1 cellular context compared by ENCODE assay signal in the genomic region with DNA sequence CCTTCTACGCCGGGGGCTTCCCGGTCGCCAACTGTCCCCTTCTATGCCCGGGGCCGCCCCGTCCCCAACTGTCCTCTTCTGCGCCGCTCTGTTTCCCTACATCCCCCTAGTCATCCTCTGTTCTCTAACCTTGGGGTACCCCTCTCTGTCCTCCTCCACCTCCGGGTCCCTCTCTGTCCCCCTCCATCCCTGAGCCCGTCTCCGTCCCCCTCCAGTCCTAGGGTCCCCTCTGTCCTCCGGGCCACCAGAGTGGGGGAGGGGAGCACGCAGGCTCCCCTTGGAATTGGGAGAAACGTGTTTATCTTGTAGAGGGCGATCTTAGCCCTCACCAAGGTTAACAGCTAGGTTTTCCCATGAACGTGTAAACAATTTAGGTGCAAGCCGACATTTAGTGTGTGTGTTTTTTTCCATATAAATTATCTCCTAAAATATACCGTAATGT.
TF ChIP-seq lines count a peak whose summit lies in the region.

No MANE protein-coding gene starts in this region.

TF ChIP-seq in HepG2, 621 proteins besides CTCF, POLR2A, EP300 and RAD21 (continued from another document):
- TF ChIP-seq, protein P1, sequence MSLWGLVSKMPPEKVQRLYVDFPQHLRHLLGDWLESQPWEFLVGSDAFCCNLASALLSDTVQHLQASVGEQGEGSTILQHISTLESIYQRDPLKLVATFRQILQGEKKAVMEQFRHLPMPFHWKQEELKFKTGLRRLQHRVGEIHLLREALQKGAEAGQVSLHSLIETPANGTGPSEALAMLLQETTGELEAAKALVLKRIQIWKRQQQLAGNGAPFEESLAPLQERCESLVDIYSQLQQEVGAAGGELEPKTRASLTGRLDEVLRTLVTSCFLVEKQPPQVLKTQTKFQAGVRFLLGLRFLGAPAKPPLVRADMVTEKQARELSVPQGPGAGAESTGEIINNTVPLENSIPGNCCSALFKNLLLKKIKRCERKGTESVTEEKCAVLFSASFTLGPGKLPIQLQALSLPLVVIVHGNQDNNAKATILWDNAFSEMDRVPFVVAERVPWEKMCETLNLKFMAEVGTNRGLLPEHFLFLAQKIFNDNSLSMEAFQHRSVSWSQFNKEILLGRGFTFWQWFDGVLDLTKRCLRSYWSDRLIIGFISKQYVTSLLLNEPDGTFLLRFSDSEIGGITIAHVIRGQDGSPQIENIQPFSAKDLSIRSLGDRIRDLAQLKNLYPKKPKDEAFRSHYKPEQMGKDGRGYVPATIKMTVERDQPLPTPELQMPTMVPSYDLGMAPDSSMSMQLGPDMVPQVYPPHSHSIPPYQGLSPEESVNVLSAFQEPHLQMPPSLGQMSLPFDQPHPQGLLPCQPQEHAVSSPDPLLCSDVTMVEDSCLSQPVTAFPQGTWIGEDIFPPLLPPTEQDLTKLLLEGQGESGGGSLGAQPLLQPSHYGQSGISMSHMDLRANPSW (CRISPR knock-in tag; IDR thresholded peaks at IDR 0.05; ENCODE audit: borderline replicate concordance): no peak
- peak; percentile 76 for TF ChIP-seq PRPF4 (IDR thresholded peaks at IDR 0.05; ENCODE audit: low read depth, low read length, poor library complexity, severe bottlenecking)
- TF ChIP-seq, protein P2, sequence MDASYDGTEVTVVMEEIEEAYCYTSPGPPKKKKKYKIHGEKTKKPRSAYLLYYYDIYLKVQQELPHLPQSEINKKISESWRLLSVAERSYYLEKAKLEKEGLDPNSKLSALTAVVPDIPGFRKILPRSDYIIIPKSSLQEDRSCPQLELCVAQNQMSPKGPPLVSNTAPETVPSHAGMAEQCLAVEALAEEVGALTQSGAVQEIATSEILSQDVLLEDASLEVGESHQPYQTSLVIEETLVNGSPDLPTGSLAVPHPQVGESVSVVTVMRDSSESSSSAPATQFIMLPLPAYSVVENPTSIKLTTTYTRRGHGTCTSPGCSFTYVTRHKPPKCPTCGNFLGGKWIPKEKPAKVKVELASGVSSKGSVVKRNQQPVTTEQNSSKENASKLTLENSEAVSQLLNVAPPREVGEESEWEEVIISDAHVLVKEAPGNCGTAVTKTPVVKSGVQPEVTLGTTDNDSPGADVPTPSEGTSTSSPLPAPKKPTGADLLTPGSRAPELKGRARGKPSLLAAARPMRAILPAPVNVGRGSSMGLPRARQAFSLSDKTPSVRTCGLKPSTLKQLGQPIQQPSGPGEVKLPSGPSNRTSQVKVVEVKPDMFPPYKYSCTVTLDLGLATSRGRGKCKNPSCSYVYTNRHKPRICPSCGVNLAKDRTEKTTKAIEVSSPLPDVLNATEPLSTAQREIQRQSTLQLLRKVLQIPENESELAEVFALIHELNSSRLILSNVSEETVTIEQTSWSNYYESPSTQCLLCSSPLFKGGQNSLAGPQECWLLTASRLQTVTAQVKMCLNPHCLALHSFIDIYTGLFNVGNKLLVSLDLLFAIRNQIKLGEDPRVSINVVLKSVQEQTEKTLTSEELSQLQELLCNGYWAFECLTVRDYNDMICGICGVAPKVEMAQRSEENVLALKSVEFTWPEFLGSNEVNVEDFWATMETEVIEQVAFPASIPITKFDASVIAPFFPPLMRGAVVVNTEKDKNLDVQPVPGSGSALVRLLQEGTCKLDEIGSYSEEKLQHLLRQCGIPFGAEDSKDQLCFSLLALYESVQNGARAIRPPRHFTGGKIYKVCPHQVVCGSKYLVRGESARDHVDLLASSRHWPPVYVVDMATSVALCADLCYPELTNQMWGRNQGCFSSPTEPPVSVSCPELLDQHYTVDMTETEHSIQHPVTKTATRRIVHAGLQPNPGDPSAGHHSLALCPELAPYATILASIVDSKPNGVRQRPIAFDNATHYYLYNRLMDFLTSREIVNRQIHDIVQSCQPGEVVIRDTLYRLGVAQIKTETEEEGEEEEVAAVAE (CRISPR knock-in tag; IDR thresholded peaks at IDR 0.05; ENCODE audit: borderline replicate concordance): no peak
- TF ChIP-seq PCBP2 (optimal IDR thresholded peaks at IDR 0.05; ENCODE audit: low read depth, low read length, poor library complexity, severe bottlenecking): peak; percentile 69
- TF ChIP-seq JUND (CRISPR knock-in tag; IDR thresholded peaks at IDR 0.05): no peak
- TF ChIP-seq AGO2 (optimal IDR thresholded peaks at IDR 0.05; ENCODE audit: low read depth, low read length): peak; percentile 100
- TF ChIP-seq, protein P3, sequence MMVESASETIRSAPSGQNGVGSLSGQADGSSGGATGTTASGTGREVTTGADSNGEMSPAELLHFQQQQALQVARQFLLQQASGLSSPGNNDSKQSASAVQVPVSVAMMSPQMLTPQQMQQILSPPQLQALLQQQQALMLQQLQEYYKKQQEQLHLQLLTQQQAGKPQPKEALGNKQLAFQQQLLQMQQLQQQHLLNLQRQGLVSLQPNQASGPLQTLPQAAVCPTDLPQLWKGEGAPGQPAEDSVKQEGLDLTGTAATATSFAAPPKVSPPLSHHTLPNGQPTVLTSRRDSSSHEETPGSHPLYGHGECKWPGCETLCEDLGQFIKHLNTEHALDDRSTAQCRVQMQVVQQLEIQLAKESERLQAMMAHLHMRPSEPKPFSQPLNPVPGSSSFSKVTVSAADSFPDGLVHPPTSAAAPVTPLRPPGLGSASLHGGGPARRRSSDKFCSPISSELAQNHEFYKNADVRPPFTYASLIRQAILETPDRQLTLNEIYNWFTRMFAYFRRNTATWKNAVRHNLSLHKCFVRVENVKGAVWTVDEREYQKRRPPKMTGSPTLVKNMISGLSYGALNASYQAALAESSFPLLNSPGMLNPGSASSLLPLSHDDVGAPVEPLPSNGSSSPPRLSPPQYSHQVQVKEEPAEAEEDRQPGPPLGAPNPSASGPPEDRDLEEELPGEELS (CRISPR knock-in tag; IDR thresholded peaks at IDR 0.05): 0 out of 2 replicates have a peak, but pooled peaks have one; percentile 23
- peak; percentile 100 for TF ChIP-seq ZC3H4 (CRISPR knock-in tag; IDR thresholded peaks at IDR 0.05; ENCODE audit: borderline replicate concordance)
- no peak for TF ChIP-seq SOX6 (IDR thresholded peaks at IDR 0.05)
- peak; percentile 0; the same call in 1 of the 2 replicates for TF ChIP-seq SOX6 (CRISPR knock-in tag; IDR thresholded peaks at IDR 0.05)
- TF ChIP-seq ZBTB8A (CRISPR knock-in tag; IDR thresholded peaks at IDR 0.05; ENCODE audit: borderline replicate concordance, low read depth): no peak
- TF ChIP-seq CAMTA2 (CRISPR knock-in tag; IDR thresholded peaks at IDR 0.05; ENCODE audit: borderline replicate concordance): no peak
- peak; percentile 99 for TF ChIP-seq CCAR2 (optimal IDR thresholded peaks at IDR 0.05; ENCODE audit: low read depth, low read length)
- TF ChIP-seq ZFP62 (CRISPR knock-in tag; IDR thresholded peaks at IDR 0.05): no peak
- peak; percentile 63; the same call in 1 of the 2 replicates for TF ChIP-seq POLR2AphosphoS2 (IDR thresholded peaks at IDR 0.05; ENCODE audit: low read depth, low read length)
- TF ChIP-seq, protein P4, sequence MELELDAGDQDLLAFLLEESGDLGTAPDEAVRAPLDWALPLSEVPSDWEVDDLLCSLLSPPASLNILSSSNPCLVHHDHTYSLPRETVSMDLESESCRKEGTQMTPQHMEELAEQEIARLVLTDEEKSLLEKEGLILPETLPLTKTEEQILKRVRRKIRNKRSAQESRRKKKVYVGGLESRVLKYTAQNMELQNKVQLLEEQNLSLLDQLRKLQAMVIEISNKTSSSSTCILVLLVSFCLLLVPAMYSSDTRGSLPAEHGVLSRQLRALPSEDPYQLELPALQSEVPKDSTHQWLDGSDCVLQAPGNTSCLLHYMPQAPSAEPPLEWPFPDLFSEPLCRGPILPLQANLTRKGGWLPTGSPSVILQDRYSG (CRISPR knock-in tag; IDR thresholded peaks at IDR 0.05): no peak
